Comparison of ENCODE assay signal across 29 cellular contexts in genomic region chr3:30017882-30018281, GRCh38.
"Had no signal": no experiment of that assay in that cellular context is flagged by ENCODE, and none has a peak within 500 bp of the region (broad histone marks: within the 10 kb centered on the region; RNA-seq: fewer than 3 reads in every experiment).

No MANE protein-coding gene starts in this region.

- H3K4me3 Mint-ChIP-seq: central memory CD8-positive, alpha-beta T cell; effector memory CD8-positive, alpha-beta T cell; naive B cell; nephron; stimulated activated memory B cell treated with anti-CD40 and anti-IgM and Interleukin-4, amounts not matched to agents 10 μg/mL and 1 μg/mL and 100 μg/mL, for 72 hours; type B pancreatic cell had no signal

- H3K9me3 Mint-ChIP-seq: central memory CD8-positive, alpha-beta T cell; effector memory CD8-positive, alpha-beta T cell; naive B cell; nephron; stimulated activated memory B cell treated with anti-CD40 and anti-IgM and Interleukin-4, amounts not matched to agents 10 μg/mL and 1 μg/mL and 100 μg/mL, for 72 hours; type B pancreatic cell had no signal

- H3K4me3 ChIP-seq: coronary artery, gastrocnemius medialis, heart left ventricle, lower lobe of right lung, ovary, psoas muscle, sigmoid colon, spleen, testis, tibial artery had no signal

- H3K4me1 Mint-ChIP-seq: central memory CD8-positive, alpha-beta T cell; naive B cell; nephron; stimulated activated memory B cell treated with anti-CD40 and anti-IgM and Interleukin-4, amounts not matched to agents 10 μg/mL and 1 μg/mL and 100 μg/mL, for 72 hours had no signal

- H3K27me3 ChIP-seq: gastrocnemius medialis, ovary, sigmoid colon, spleen, testis, tibial artery had no signal

- H3K9me3 ChIP-seq: gastrocnemius medialis, heart left ventricle, lower lobe of right lung, ovary, psoas muscle, sigmoid colon, spleen, testis, tibial artery had no signal

- H3K27ac Mint-ChIP-seq: effector memory CD8-positive, alpha-beta T cell; naive B cell; nephron; stimulated activated memory B cell treated with anti-CD40 and anti-IgM and Interleukin-4, amounts not matched to agents 10 μg/mL and 1 μg/mL and 100 μg/mL, for 72 hours; type B pancreatic cell had no signal

- H3K27me3 Mint-ChIP-seq: type B pancreatic cell had no signal

- DNase-seq: effector memory CD8-positive, alpha-beta T cell; foreskin fibroblast; gastrocnemius medialis; heart left ventricle; hippocampal formation; islet precursor cell; kidney glomerular epithelial cell; left ventricle myocardium superior; lower lobe of right lung; naive B cell; occipital lobe; ovary; posterior cingulate gyrus; psoas muscle; right cardiac atrium; sigmoid colon; spleen; stimulated activated CD4-positive, alpha-beta T cell treated with anti-CD3 and anti-CD28 coated beads, Interleukin-4, amount 100 ng/mL, for 4 hours; stimulated activated naive CD8-positive, alpha-beta T cell treated with anti-CD3 and anti-CD28 coated beads, Interleukin-15, Interleukin-2, amounts not matched to agents 100 U/mL and 50 U/mL, for 24 hours; substantia nigra; testis; tibial artery had no signal

- H3K36me3 ChIP-seq: gastrocnemius medialis, heart left ventricle, lower lobe of right lung, ovary, sigmoid colon, spleen, tibial artery had no signal

- H3K4me1 ChIP-seq: gastrocnemius medialis, heart left ventricle, lower lobe of right lung, psoas muscle, sigmoid colon, spleen, testis, tibial artery had no signal

- ATAC-seq: effector memory CD8-positive, alpha-beta T cell; esophagus mucosa; gastrocnemius medialis; heart left ventricle; left ventricle myocardium superior; lower lobe of right lung; psoas muscle; right cardiac atrium; stimulated activated memory B cell treated with anti-CD40 and anti-IgM and Interleukin-4, amounts not matched to agents 10 μg/mL and 1 μg/mL and 100 μg/mL, for 72 hours; stimulated activated naive CD8-positive, alpha-beta T cell treated with anti-CD3 and anti-CD28 coated beads, Interleukin-15, Interleukin-2, amounts not matched to agents 100 U/mL and 50 U/mL, for 24 hours had no signal

- H3K27ac ChIP-seq: coronary artery, epithelial cell of prostate, gastrocnemius medialis, heart left ventricle, lower lobe of right lung, ovary, psoas muscle, sigmoid colon, spleen, testis, tibial artery had no signal

- H3K36me3 Mint-ChIP-seq: naive B cell; stimulated activated memory B cell treated with anti-CD40 and anti-IgM and Interleukin-4, amounts not matched to agents 10 μg/mL and 1 μg/mL and 100 μg/mL, for 72 hours; type B pancreatic cell had no signal
